ENCODE assay signal across 15 cellular contexts in genomic region chr20:32965581-32966373, GRCh38. TPM values are rescaled to one million over a fixed set of nuclear protein-coding genes. Genes with fewer than 3 reads are reported as not detected.
A peak's percentile ranks its signal among the peaks of the same experiment; 100 is the strongest.
DNase-seq lines count a peak whose midpoint lies in the region; ATAC-seq and TF ChIP-seq lines count a peak whose summit lies in the region.
"Had no signal": no experiment of that assay in that cellular context is flagged by ENCODE, and none has a peak within 500 bp of the region (broad histone marks: within the 10 kb centered on the region; RNA-seq: fewer than 3 reads in every experiment).

No MANE protein-coding gene starts in this region.

- no peak overlapping the region for H3K27ac Mint-ChIP-seq in CD4-positive, alpha-beta T cell
- peak overlapping the region in 5 of 10 donors; percentile 67 to 98 (median 82) for H3K27ac Mint-ChIP-seq in naive thymus-derived CD8-positive, alpha-beta T cell

- peaks cover 93% of the 10 kb centered on the region for H3K4me1 Mint-ChIP-seq in CD4-positive, alpha-beta T cell (ENCODE audit: low read depth)
- H3K4me1 Mint-ChIP-seq in naive thymus-derived CD8-positive, alpha-beta T cell, result peaks cover 26 to 89% (median 42%) of the 10 kb centered on the region in 4 donors

- no peaks in the 10 kb centered on the region for H3K27me3 Mint-ChIP-seq in CD4-positive, alpha-beta T cell
- no peaks in the 10 kb centered on the region for H3K27me3 Mint-ChIP-seq in naive thymus-derived CD8-positive, alpha-beta T cell
- H3K27me3 Mint-ChIP-seq: IgD-negative memory B cell had no signal

- no peak for TF ChIP-seq POLR2A in uterus (IDR thresholded peaks at IDR 0.05)

- H3K4me3 Mint-ChIP-seq in CD4-positive, alpha-beta T cell, result peak overlapping the region; percentile 65
- peak overlapping the region in 7 of 10 donors; percentile 33 to 87 (median 71) for H3K4me3 Mint-ChIP-seq in naive thymus-derived CD8-positive, alpha-beta T cell
- H3K4me3 Mint-ChIP-seq: naive B cell had no signal

- H3K4me3 ChIP-seq in uterus, result no peak overlapping the region
- H3K4me3 ChIP-seq: skin epidermis had no signal

- peak in 6 of 10 experiments; percentile 28 to 52 (median 43) for DNase-seq in CD4-positive, alpha-beta T cell
- DNase-seq in HuH-7 (ENCODE audit: low spot score) (peak; percentile 3), GM20000 (ENCODE audit: low spot score) (no peak), SIG-M5 (lab: John Stamatoyannopoulos, UW) (no peak), uterus (no peak)
- DNase-seq in activated effector memory CD4-positive, alpha-beta T cell treated with anti-CD3 and anti-CD28 coated beads, Interleukin-2, amount 50 U/mL, for 16 hours, result peak; percentile 75
- DNase-seq in naive thymus-derived CD8-positive, alpha-beta T cell, result peak in 6 of 10 donors; percentile 30 to 57 (median 48)
- DNase-seq: HCEC 1CT, naive B cell, NCI-H2081 treated with DMSO at 0.1 percent for 48 hours had no signal

- H3K9me3 ChIP-seq in CD4-positive, alpha-beta T cell (ENCODE audit: control insufficient read depth, low read length), result no peaks in the 10 kb centered on the region
- H3K9me3 ChIP-seq in uterus, result no peaks in the 10 kb centered on the region

- CTCF ChIA-PET in CD4-positive, alpha-beta T cell (lab: Charles Lee), result interaction anchor here (1.7 kb wide), 1 partner anchor 21 kb away, joined by 10 read pairs; no protein-coding TSS in a partner anchor

- no peaks in the 10 kb centered on the region for H3K9me3 Mint-ChIP-seq in CD4-positive, alpha-beta T cell
- no peaks in the 10 kb centered on the region for H3K9me3 Mint-ChIP-seq in naive thymus-derived CD8-positive, alpha-beta T cell
- H3K9me3 Mint-ChIP-seq: IgD-negative memory B cell, naive B cell had no signal

- no peaks in the 10 kb centered on the region for H3K4me1 ChIP-seq in uterus

- POLR2A ChIA-PET in CD4-positive, alpha-beta T cell (lab: Charles Lee), result interaction anchor here (1.0 to 4.3 kb wide), 4 partner anchors 10 to 21 kb away, joined by 3 to 31 read pairs (median 13); no protein-coding TSS in a partner anchor
- POLR2A ChIA-PET in naive thymus-derived CD8-positive, alpha-beta T cell (lab: Charles Lee), result interaction anchor here (0.9 to 4.2 kb wide), 6 partner anchors 8 to 20 kb away, joined by 3 to 25 read pairs (median 6); no protein-coding TSS in a partner anchor

- H3K36me3 ChIP-seq in uterus, result no peaks in the 10 kb centered on the region

- TF ChIP-seq CTCF in CD4-positive, alpha-beta T cell (IDR thresholded peaks at IDR 0.05), result no peak
- no peak for TF ChIP-seq CTCF in GM20000 (IDR thresholded peaks at IDR 0.05; ENCODE audit: extremely low read depth, missing control alignments)
- TF ChIP-seq CTCF in uterus (IDR thresholded peaks at IDR 0.05), result no peak

- intact Hi-C loops in CD4-positive, alpha-beta T cell (cut with DNase I, micrococcal nuclease), result loop anchor here in 1 of 2 experiments (5.0 kb wide), 1 partner anchor 42 kb away; the partner anchor contains the start of gene BPIFB2
- intact Hi-C loops in uterus (cut with DNase I; ENCODE audit: low total_unique reads), result no loop called here

- no peaks in the 10 kb centered on the region for H3K36me3 Mint-ChIP-seq in CD4-positive, alpha-beta T cell (ENCODE audit: low read depth)
- H3K36me3 Mint-ChIP-seq in naive thymus-derived CD8-positive, alpha-beta T cell, result no peaks in the 10 kb centered on the region
- H3K36me3 Mint-ChIP-seq: IgD-negative memory B cell, naive B cell had no signal

- no peaks in the 10 kb centered on the region for H3K27me3 ChIP-seq in CD4-positive, alpha-beta T cell (ENCODE audit: control insufficient read depth, insufficient read depth, low read length)
- H3K27me3 ChIP-seq in uterus, result no peaks in the 10 kb centered on the region

- peak; percentile 32 for ATAC-seq in CD4-positive, alpha-beta T cell (ENCODE audit: poor library complexity)
- ATAC-seq in naive thymus-derived CD8-positive, alpha-beta T cell, result peak; percentile 32 to 48
- no peak for ATAC-seq in GM21367 (IDR thresholded peaks at IDR 0.05; ENCODE audit: unreplicated experiment)

- peak overlapping the region; percentile 98 for H3K27ac ChIP-seq in CD4-positive, alpha-beta T cell (ENCODE audit: low read depth, low read length)
- no peak overlapping the region for H3K27ac ChIP-seq in uterus

RNA-seq across cellular contexts. Expression of gene SUN5, which starts 38.5 kb away (rescaled TPM):
- total RNA-seq in CD4-positive, alpha-beta T cell, result not detected
- not detected for total RNA-seq in naive thymus-derived CD8-positive, alpha-beta T cell
- polyA plus RNA-seq in naive thymus-derived CD8-positive, alpha-beta T cell, result not detected
- not detected for total RNA-seq in uterus
- total RNA-seq: cerebellum, OCI-LY7 had no signal
- polyA plus RNA-seq: IgD-negative memory B cell had no signal

RNA-seq across cellular contexts. Expression of gene BPIFB2, which starts 41.7 kb away (rescaled TPM):
- total RNA-seq in CD4-positive, alpha-beta T cell, result not detected
- total RNA-seq in naive thymus-derived CD8-positive, alpha-beta T cell, result not detected
- polyA plus RNA-seq in naive thymus-derived CD8-positive, alpha-beta T cell, result not detected
- total RNA-seq in uterus, result not detected
- total RNA-seq: cerebellum, OCI-LY7 had no signal
- polyA plus RNA-seq: IgD-negative memory B cell had no signal

Comparison
In these comparisons a context has a peak if more than half of its experiments do, and no peak if none do; other contexts are left out.
1. DNase-seq: peak in CD4-positive, alpha-beta T cell (6 of 10), HuH-7 (single experiment), activated effector memory CD4-positive, alpha-beta T cell treated with anti-CD3 and anti-CD28 coated beads, Interleukin-2, amount 50 U/mL, for 16 hours (single experiment) and naive thymus-derived CD8-positive, alpha-beta T cell (6 of 10); none in GM20000 (single experiment), SIG-M5 (single experiment) and uterus (0 of 2).